In the genomic region with DNA sequence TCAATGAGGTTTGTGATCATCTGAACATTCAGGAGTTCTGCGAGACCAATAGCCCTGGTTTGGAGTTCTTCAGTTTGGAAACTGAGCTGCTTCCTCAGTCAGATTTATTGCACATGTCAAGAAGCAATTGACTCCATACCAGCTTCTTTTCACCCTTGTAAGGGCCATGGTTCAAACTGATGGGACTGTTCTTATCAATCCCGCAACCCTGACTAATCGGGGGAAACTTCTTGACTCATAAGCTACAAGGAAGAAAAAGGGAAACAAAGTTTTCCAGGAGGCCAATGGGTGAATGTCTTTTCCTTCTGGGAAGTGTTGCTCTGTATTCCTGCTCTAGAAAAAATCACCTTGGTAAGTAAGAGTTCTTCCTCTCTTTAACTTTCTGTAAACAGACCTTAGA, we compare ENCODE assay signal across 34 cellular contexts.
"Had no signal": no experiment of that assay in that cellular context is flagged by ENCODE, and none has a peak within 500 bp of the region (broad histone marks: within the 10 kb centered on the region; RNA-seq: fewer than 3 reads in every experiment).

No MANE protein-coding gene starts in this region.

- H3K36me3 ChIP-seq: MG63 had no signal

- DNase-seq: Karpas-422, Kasumi-1, MG63, MM.1S, MV-4-11, NCI-H1048, NCI-H1092, NCI-H1092 treated with DMSO at 0.1 percent for 48 hours, NCI-H1105, NCI-H1105 treated with DMSO at 0.1 percent for 48 hours, NCI-H1417, NCI-H1417 treated with DMSO at 0.1 percent for 48 hours, NCI-H1436, NCI-H1436 treated with DMSO at 0.1 percent for 48 hours, NCI-H146, NCI-H1694 treated with DMSO at 0.1 percent for 48 hours, NCI-H187, NCI-H187 treated with DMSO at 0.1 percent for 48 hours, NCI-H1930, NCI-H2029, NCI-H2029 treated with DMSO at 0.1 percent for 48 hours, NCI-H2081, NCI-H2081 treated with DMSO at 0.1 percent for 48 hours, NCI-H2107, NCI-H2171, NCI-H2171 treated with DMSO at 0.1 percent for 48 hours, NCI-H2227 treated with DMSO at 0.1 percent for 48 hours, NCI-H226, NCI-H345, NCI-H446, NCI-H446 treated with DMSO at 0.1 percent for 48 hours, NCI-H510A, NCI-H510A treated with DMSO at 0.1 percent for 48 hours had no signal

- H3K4me2 ChIP-seq: KMS-11 had no signal

- H3K27me3 ChIP-seq: MG63 had no signal

- H3K9me3 ChIP-seq: MG63 had no signal

- H3K27ac ChIP-seq: KMS-11 had no signal

- H3K4me3 ChIP-seq: MG63 had no signal
